In the genomic region with DNA sequence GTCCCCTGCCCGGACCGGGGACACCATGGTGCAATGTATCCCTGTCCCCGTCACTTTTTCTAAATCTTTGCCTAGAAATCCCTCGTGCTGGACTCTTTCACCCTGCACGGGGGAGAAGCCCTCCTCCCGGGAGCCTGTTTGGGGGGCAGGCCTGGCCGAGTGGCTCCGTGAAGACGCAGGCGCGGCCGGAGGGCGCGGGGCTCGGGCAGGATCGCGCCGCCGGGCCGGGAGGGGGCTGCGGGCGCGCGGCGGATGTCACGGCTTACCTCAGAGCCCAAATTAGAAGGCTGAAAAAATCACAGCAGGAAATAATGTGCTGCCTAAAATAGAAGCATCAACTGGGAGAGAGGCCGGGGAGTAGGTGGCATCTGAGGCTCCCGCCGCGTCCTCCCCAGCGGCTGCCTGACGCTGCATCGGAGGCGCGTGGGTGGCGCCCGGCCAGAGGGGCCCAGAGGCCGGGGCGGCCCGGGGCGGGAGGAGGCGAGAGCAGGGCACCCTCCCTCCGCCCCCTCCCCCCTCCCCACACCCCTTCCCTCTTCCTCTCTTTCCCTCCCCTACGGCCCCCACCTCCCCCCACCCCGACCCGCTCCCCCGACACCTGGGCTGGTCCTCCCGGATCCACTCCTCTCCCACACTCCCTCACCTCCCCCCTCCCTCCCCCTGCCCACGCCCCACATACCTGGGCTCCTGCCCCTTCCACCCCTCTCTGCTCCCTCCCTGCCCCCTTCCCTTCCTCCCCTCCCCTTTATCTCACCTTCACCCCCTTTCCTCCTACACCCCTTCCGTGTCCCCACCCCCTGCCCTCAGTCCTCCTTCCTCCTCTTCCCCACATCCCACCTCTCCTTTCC, we compare ENCODE assay signal across 1 cellular context.
TF ChIP-seq lines count a peak whose summit lies in the region.

No MANE protein-coding gene starts in this region.

TF ChIP-seq in K562, 482 proteins besides CTCF, POLR2A, EP300 and RAD21:
- TF ChIP-seq ATF7 (IDR thresholded peaks at IDR 0.05) (no peak), PCBP1 (IDR thresholded peaks at IDR 0.05; ENCODE audit: low read depth, low read length, poor library complexity, severe bottlenecking) (peak; percentile 89), EGR1 (conservative IDR thresholded peaks at IDR 0.05) (0 out of 2 replicates have a peak, but pooled peaks have one; percentile 40), RCOR1 (IDR thresholded peaks at IDR 0.05; ENCODE audit: borderline replicate concordance in 1 of 2, low read depth in 2 of 2, low read length in 2 of 2) (peak in 1 of 2 experiments; percentile 17; a peak in 1 of 4 replicates), ZNF780A (CRISPR knock-in tag; IDR thresholded peaks at IDR 0.05) (no peak), ELF1 (tag; IDR thresholded peaks at IDR 0.05) (no peak), HNRNPK (IDR thresholded peaks at IDR 0.05; ENCODE audit: low read depth, low read length, poor library complexity, severe bottlenecking) (peak; percentile 69), CREM (IDR thresholded peaks at IDR 0.05; ENCODE audit: low read depth) (0 out of 2 replicates have a peak, but pooled peaks have one; percentile 11)
- TF ChIP-seq, protein P1, sequence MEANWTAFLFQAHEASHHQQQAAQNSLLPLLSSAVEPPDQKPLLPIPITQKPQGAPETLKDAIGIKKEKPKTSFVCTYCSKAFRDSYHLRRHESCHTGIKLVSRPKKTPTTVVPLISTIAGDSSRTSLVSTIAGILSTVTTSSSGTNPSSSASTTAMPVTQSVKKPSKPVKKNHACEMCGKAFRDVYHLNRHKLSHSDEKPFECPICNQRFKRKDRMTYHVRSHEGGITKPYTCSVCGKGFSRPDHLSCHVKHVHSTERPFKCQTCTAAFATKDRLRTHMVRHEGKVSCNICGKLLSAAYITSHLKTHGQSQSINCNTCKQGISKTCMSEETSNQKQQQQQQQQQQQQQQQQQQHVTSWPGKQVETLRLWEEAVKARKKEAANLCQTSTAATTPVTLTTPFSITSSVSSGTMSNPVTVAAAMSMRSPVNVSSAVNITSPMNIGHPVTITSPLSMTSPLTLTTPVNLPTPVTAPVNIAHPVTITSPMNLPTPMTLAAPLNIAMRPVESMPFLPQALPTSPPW (CRISPR knock-in tag; IDR thresholded peaks at IDR 0.05): peak; percentile 48; the same call in 1 of the 2 replicates
